Comparison of ENCODE assay signal across 25 cellular contexts in genomic region chr9:125585503-125586172, GRCh38.
"Had no signal": no experiment of that assay in that cellular context is flagged by ENCODE, and none has a peak within 500 bp of the region (broad histone marks: within the 10 kb centered on the region; RNA-seq: fewer than 3 reads in every experiment).

No MANE protein-coding gene starts in this region.

- H3K27me3 ChIP-seq: breast epithelium, heart left ventricle, spleen, tibial nerve had no signal

- H3K9me3 ChIP-seq: breast epithelium, heart left ventricle, spleen, tibial nerve had no signal

- ATAC-seq: activated naive CD8-positive, alpha-beta T cell treated with anti-CD3 and anti-CD28 coated beads, Interleukin-2, amount 50 U/mL, for 24 hours; esophagus mucosa; heart left ventricle; natural killer cell treated with Interleukin-12 subunit alpha and Interleukin-12 subunit beta and Interleukin-15 and Interleukin-18, amount 100 ng/mL, for 72 hours had no signal

- H3K9me3 Mint-ChIP-seq: activated naive CD8-positive, alpha-beta T cell treated with anti-CD3 and anti-CD28 coated beads, Interleukin-2, amount 50 U/mL, for 24 hours; activated T-helper 2 cell treated with anti-CD3 and anti-CD28 coated beads, Interferon-gamma antibody, Interleukin-2, Interleukin-4, amounts not matched to agents 10 μg/mL and 5 μg/mL and 100 μg/mL, durations not matched to agents 14 hours and 24 hours and 36 hours; immature natural killer cell; natural killer cell treated with Interleukin-12 subunit alpha and Interleukin-12 subunit beta and Interleukin-15 and Interleukin-18, amount 100 ng/mL, for 72 hours; T-helper 1 cell treated with Interleukin-12 subunit alpha and Interleukin-12 subunit beta and Interleukin-4 antibody, amounts not matched to agents 30 μg/mL and 1 μg/mL, for 36 hours had no signal

- H3K4me3 Mint-ChIP-seq: activated naive CD4-positive, alpha-beta T cell treated with anti-CD3 and anti-CD28 coated beads, Interleukin-2, amount 50 U/mL, for 24 hours; activated naive CD8-positive, alpha-beta T cell treated with anti-CD3 and anti-CD28 coated beads, Interleukin-2, amount 50 U/mL, for 24 hours; immature natural killer cell; natural killer cell treated with Interleukin-12 subunit alpha and Interleukin-12 subunit beta and Interleukin-15 and Interleukin-18, amount 100 ng/mL, for 72 hours; T-helper 1 cell treated with Interleukin-12 subunit alpha and Interleukin-12 subunit beta and Interleukin-4 antibody, amounts not matched to agents 30 μg/mL and 1 μg/mL, for 36 hours had no signal

- H3K27me3 Mint-ChIP-seq: activated naive CD4-positive, alpha-beta T cell treated with anti-CD3 and anti-CD28 coated beads, Interleukin-2, amount 50 U/mL, for 24 hours; activated naive CD8-positive, alpha-beta T cell treated with anti-CD3 and anti-CD28 coated beads, Interleukin-2, amount 50 U/mL, for 24 hours; natural killer cell treated with Interleukin-12 subunit alpha and Interleukin-12 subunit beta and Interleukin-15 and Interleukin-18, amount 100 ng/mL, for 72 hours had no signal

- H3K4me3 ChIP-seq: breast epithelium, heart left ventricle, lung, spleen, tibial nerve had no signal

- H3K36me3 ChIP-seq: breast epithelium had no signal

- DNase-seq: activated CD4-positive, alpha-beta T cell treated with anti-CD3 and anti-CD28 coated beads, Interleukin-2, amount 50 U/mL, for 1 hour; activated CD4-positive, CD25-positive, alpha-beta regulatory T cell treated with anti-CD3 and anti-CD28 coated beads, Interleukin-2, amount 50 U/mL, for 72 hours; activated naive CD8-positive, alpha-beta T cell treated with anti-CD3 and anti-CD28 coated beads, Interleukin-2, amount 50 U/mL, for 24 hours; central memory CD4-positive, alpha-beta T cell; foreskin fibroblast; heart left ventricle; hypothalamus; immature natural killer cell; kidney; mesendoderm; posterior cingulate gyrus; right cardiac atrium; spleen; stimulated activated naive CD4-positive, alpha-beta T cell treated with Interleukin-2 at 50 U/mL for 16 hours; SW 1271; T-helper 9 cell had no signal

- H3K27ac ChIP-seq: breast epithelium, heart left ventricle, spleen, tibial nerve, VCaP had no signal

- H3K27ac Mint-ChIP-seq: activated naive CD4-positive, alpha-beta T cell treated with anti-CD3 and anti-CD28 coated beads, Interleukin-2, amount 50 U/mL, for 24 hours; activated T-helper 2 cell treated with anti-CD3 and anti-CD28 coated beads, Interferon-gamma antibody, Interleukin-2, Interleukin-4, amounts not matched to agents 10 μg/mL and 5 μg/mL and 100 μg/mL, durations not matched to agents 14 hours and 24 hours and 36 hours; natural killer cell treated with Interleukin-12 subunit alpha and Interleukin-12 subunit beta and Interleukin-15 and Interleukin-18, amount 100 ng/mL, for 72 hours; T-helper 1 cell treated with Interleukin-12 subunit alpha and Interleukin-12 subunit beta and Interleukin-4 antibody, amounts not matched to agents 30 μg/mL and 1 μg/mL, for 36 hours had no signal

- H3K4me1 ChIP-seq: breast epithelium had no signal
